8 cellular contexts compared by ENCODE assay signal in genomic region chr6:11785953-11786579, GRCh38. TPM values are rescaled to one million over a fixed set of nuclear protein-coding genes. Genes with fewer than 3 reads are reported as not detected.
DNase-seq lines count a peak whose midpoint lies in the region; ATAC-seq and TF ChIP-seq lines count a peak whose summit lies in the region.

No MANE protein-coding gene starts in this region.

- peak; percentile 77 for ATAC-seq in HG03097 (IDR thresholded peaks at IDR 0.05; ENCODE audit: low FRiP score, unreplicated experiment)
- peak; percentile 93 for ATAC-seq in stimulated activated naive CD8-positive, alpha-beta T cell treated with anti-CD3 and anti-CD28 coated beads, Interleukin-15, amount 100 ng/mL, for 72 hours

- intact Hi-C loops in breast epithelium (cut with DNase I; ENCODE audit: low total_unique reads) = no loop called here

- peak overlapping the region in 1 of 2 donors; percentile 13 for H3K4me3 Mint-ChIP-seq in stimulated activated naive CD8-positive, alpha-beta T cell treated with anti-CD3 and anti-CD28 coated beads, Interleukin-15, amount 100 ng/mL, for 72 hours

- no peaks in the 10 kb centered on the region for H3K4me1 ChIP-seq in breast epithelium

- peaks cover 9% of the 10 kb centered on the region for H3K4me1 Mint-ChIP-seq in stimulated activated naive CD8-positive, alpha-beta T cell treated with anti-CD3 and anti-CD28 coated beads, Interleukin-15, amount 100 ng/mL, for 72 hours

- no peak for TF ChIP-seq POLR2A in breast epithelium (IDR thresholded peaks at IDR 0.05)

- H3K27ac ChIP-seq in breast epithelium = no peak overlapping the region

- H3K9me3 ChIP-seq in breast epithelium = no peaks in the 10 kb centered on the region

- H3K9me3 Mint-ChIP-seq in stimulated activated naive CD8-positive, alpha-beta T cell treated with anti-CD3 and anti-CD28 coated beads, Interleukin-15, amount 100 ng/mL, for 72 hours = peaks cover 12 to 13% of the 10 kb centered on the region in 2 donors

- H3K27me3 ChIP-seq in breast epithelium = no peaks in the 10 kb centered on the region

- no peak for TF ChIP-seq CTCF in breast epithelium (IDR thresholded peaks at IDR 0.05)

- H3K36me3 ChIP-seq in breast epithelium = no peaks in the 10 kb centered on the region

- DNase-seq in stimulated activated CD4-positive, alpha-beta T cell treated with anti-CD3 and anti-CD28 coated beads, Interleukin-15, amount 100 ng/mL, for 24 hours = peak; percentile 57
- DNase-seq in stimulated activated CD4-positive, alpha-beta T cell treated with anti-CD3 and anti-CD28 coated beads, Interleukin-12 subunit alpha, Interleukin-12 subunit beta, amount 100 ng/mL, for 4 hours = no peak
- peak; percentile 16 for DNase-seq in activated CD4-positive, alpha-beta T cell treated with anti-CD3 and anti-CD28 coated beads, Interleukin-2, amount 50 U/mL, for 1 hour
- peak; percentile 32 to 52 for DNase-seq in stimulated activated naive CD8-positive, alpha-beta T cell treated with anti-CD3 and anti-CD28 coated beads, Interleukin-15, amount 100 ng/mL, for 72 hours
- DNase-seq in KG1 (lab: John Stamatoyannopoulos, UW) (no peak), inferior parietal cortex (ENCODE audit: extremely low spot score) (no peak), breast epithelium (ENCODE audit: low spot score in 2 of 2) (no peak)

- no peak overlapping the region for H3K27ac Mint-ChIP-seq in stimulated activated naive CD8-positive, alpha-beta T cell treated with anti-CD3 and anti-CD28 coated beads, Interleukin-15, amount 100 ng/mL, for 72 hours

- H3K4me3 ChIP-seq in breast epithelium = no peak overlapping the region

- no peaks in the 10 kb centered on the region for H3K27me3 Mint-ChIP-seq in stimulated activated naive CD8-positive, alpha-beta T cell treated with anti-CD3 and anti-CD28 coated beads, Interleukin-15, amount 100 ng/mL, for 72 hours

RNA-seq across cellular contexts. Expression of gene ADTRP, which starts 7.5 kb away (rescaled TPM):
- total RNA-seq in breast epithelium = 1 to 10 TPM in 2 of 3 donors, under 1 TPM in 1; 0.48 to 2.9 (median 2.6) TPM

Comparison
In these comparisons a context has a peak if more than half of its experiments do, and no peak if none do; other contexts are left out.
1. DNase-seq: peak in stimulated activated CD4-positive, alpha-beta T cell treated with anti-CD3 and anti-CD28 coated beads, Interleukin-15, amount 100 ng/mL, for 24 hours (single experiment), activated CD4-positive, alpha-beta T cell treated with anti-CD3 and anti-CD28 coated beads, Interleukin-2, amount 50 U/mL, for 1 hour (single experiment) and stimulated activated naive CD8-positive, alpha-beta T cell treated with anti-CD3 and anti-CD28 coated beads, Interleukin-15, amount 100 ng/mL, for 72 hours (2 of 2); none in stimulated activated CD4-positive, alpha-beta T cell treated with anti-CD3 and anti-CD28 coated beads, Interleukin-12 subunit alpha, Interleukin-12 subunit beta, amount 100 ng/mL, for 4 hours (single experiment), KG1 (single experiment), inferior parietal cortex (single experiment) and breast epithelium (0 of 2).